In the genomic region with DNA sequence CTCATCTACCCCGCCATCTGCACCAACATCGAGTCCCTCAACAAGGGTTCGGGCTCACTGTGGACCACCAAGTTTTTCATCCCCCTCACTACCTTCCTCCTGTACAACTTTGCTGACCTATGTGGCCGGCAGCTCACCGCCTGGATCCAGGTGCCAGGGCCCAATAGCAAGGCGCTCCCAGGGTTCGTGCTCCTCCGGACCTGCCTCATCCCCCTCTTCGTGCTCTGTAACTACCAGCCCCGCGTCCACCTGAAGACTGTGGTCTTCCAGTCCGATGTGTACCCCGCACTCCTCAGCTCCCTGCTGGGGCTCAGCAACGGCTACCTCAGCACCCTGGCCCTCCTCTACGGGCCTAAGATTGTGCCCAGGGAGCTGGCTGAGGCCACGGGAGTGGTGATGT, we compare ENCODE assay signal across 24 cellular contexts. TPM values are rescaled to one million over a fixed set of nuclear protein-coding genes. Genes with fewer than 3 reads are reported as not detected.
"Had no signal": no experiment of that assay in that cellular context is flagged by ENCODE, and none has a peak within 500 bp of the region (broad histone marks: within the 10 kb centered on the region; RNA-seq: fewer than 3 reads in every experiment).

No MANE protein-coding gene starts in this region.

- H3K27me3 ChIP-seq: dorsolateral prefrontal cortex, neural progenitor cell, right atrium auricular region, stomach, thyroid gland, vagina had no signal

- H3K4me3 ChIP-seq: dorsolateral prefrontal cortex, lung, mucosa of descending colon, neural progenitor cell, prostate gland, right atrium auricular region, smooth muscle cell, stomach, thyroid gland, vagina had no signal

- H3K36me3 ChIP-seq: neural progenitor cell, prostate gland, right atrium auricular region had no signal

- H3K9me3 Mint-ChIP-seq: mesothelial cell of epicardium; natural killer cell treated with Interleukin-12 subunit alpha and Interleukin-12 subunit beta and Interleukin-15 and Interleukin-18, amount 100 ng/mL, for 72 hours; neural progenitor cell had no signal

- H3K9me3 ChIP-seq: mucosa of descending colon, prostate gland, right atrium auricular region, stomach, thyroid gland, vagina had no signal

- DNase-seq: cortex of kidney; dorsolateral prefrontal cortex; effector CD4-positive, alpha-beta T cell; mesenchymal stem cell; mucosa of descending colon; naive B cell; nucleus accumbens; stimulated activated CD4-positive, alpha-beta T cell treated with anti-CD3 and anti-CD28 coated beads, Interleukin-2, amount 100 ng/mL, for 24 hours; stimulated activated CD4-positive, alpha-beta T cell treated with anti-CD3 and anti-CD28 coated beads, Interleukin-4, amount 100 ng/mL, for 4 hours; stimulated activated naive CD4-positive, alpha-beta T cell treated with Interleukin-2 at 50 U/mL for 16 hours; stomach; thyroid gland; trophoblast cell had no signal

- H3K36me3 Mint-ChIP-seq: natural killer cell treated with Interleukin-12 subunit alpha and Interleukin-12 subunit beta and Interleukin-15 and Interleukin-18, amount 100 ng/mL, for 72 hours had no signal

- H3K27ac ChIP-seq: dorsolateral prefrontal cortex, neural progenitor cell, prostate gland, right atrium auricular region, stomach, thyroid gland, vagina had no signal

- ATAC-seq: left lobe of liver; mucosa of descending colon; natural killer cell treated with Interleukin-12 subunit alpha and Interleukin-12 subunit beta and Interleukin-15 and Interleukin-18, amount 100 ng/mL, for 72 hours; sciatic nerve had no signal

- H3K27ac Mint-ChIP-seq: mesothelial cell of epicardium; natural killer cell treated with Interleukin-12 subunit alpha and Interleukin-12 subunit beta and Interleukin-15 and Interleukin-18, amount 100 ng/mL, for 72 hours; neural progenitor cell had no signal

- H3K4me3 Mint-ChIP-seq: mesothelial cell of epicardium; natural killer cell treated with Interleukin-12 subunit alpha and Interleukin-12 subunit beta and Interleukin-15 and Interleukin-18, amount 100 ng/mL, for 72 hours; neural progenitor cell had no signal

- H3K4me1 ChIP-seq: neural progenitor cell, prostate gland, stomach, vagina had no signal

- H3K27me3 Mint-ChIP-seq: naive B cell; natural killer cell treated with Interleukin-12 subunit alpha and Interleukin-12 subunit beta and Interleukin-15 and Interleukin-18, amount 100 ng/mL, for 72 hours had no signal

- H3K4me1 Mint-ChIP-seq: mesothelial cell of epicardium had no signal

RNA-seq across cellular contexts. Expression of a gene that starts 34.6 kb away (rescaled TPM):
- total RNA-seq: osteocyte had no signal
